In the genomic region with DNA sequence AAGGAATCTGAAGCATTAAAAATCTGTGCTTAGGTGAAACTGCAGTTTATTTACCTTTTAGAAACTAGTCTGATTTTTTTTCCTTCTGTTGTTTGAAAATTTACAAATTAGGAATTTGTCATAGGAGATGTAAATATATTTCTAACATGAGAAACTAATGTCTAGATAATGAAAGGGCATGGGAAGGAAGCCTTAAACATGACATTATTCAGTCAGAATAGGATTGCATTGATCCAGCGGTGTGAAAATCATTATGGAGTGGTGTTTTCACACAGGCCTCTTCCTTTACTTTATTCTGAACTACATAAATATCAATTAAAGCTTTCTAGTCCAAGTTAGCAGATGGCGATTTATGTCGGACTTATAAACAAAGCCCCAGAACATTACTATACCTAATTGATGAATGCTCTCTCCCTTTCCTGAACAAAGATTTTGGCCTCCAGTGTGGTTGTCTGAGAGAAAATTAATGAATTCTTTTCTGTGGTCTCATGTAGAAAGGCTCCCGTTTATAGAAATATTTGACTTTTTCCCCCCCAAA, we compare ENCODE assay signal across 24 cellular contexts.
"Had no signal": no experiment of that assay in that cellular context is flagged by ENCODE, and none has a peak within 500 bp of the region (broad histone marks: within the 10 kb centered on the region; RNA-seq: fewer than 3 reads in every experiment).

No MANE protein-coding gene starts in this region.

- H2AFZ ChIP-seq: hepatocyte had no signal

- H3K27me3 Mint-ChIP-seq: activated B cell treated with CpG ODN at 0.5 μM for 24 hours; activated CD8-positive, alpha-beta T cell treated with anti-CD3 and anti-CD28 coated beads for 36 hours; activated T-helper 17 cell treated with anti-CD3 and anti-CD28 coated beads, Interleukin-2, amount 50 U/mL, for 72 hours; stimulated activated naive B cell treated with anti-CD40 and anti-IgM and Interleukin-4, amounts not matched to agents 10 μg/mL and 1 μg/mL and 100 μg/mL, for 72 hours had no signal

- H3K9me3 ChIP-seq: gastroesophageal sphincter, ovary, prostate gland, stomach, thyroid gland, upper lobe of right lung had no signal

- H3K27ac ChIP-seq: gastroesophageal sphincter, ovary, prostate gland, thyroid gland, upper lobe of right lung had no signal

- H3K4me3 ChIP-seq: gastroesophageal sphincter, hepatocyte, ovary, prostate gland, stomach, thyroid gland, upper lobe of right lung had no signal

- H3K4me2 ChIP-seq: hepatocyte had no signal

- H3K4me3 Mint-ChIP-seq: activated B cell treated with CpG ODN at 0.5 μM for 24 hours; activated CD8-positive, alpha-beta T cell treated with anti-CD3 and anti-CD28 coated beads for 36 hours; activated T-cell treated with anti-CD3 and anti-CD28 coated beads, Interleukin-2, amount 50 U/mL, for 4 hours; activated T-helper 17 cell treated with anti-CD3 and anti-CD28 coated beads, Interleukin-2, amount 50 U/mL, for 72 hours; stimulated activated naive B cell treated with anti-CD40 and anti-IgM and Interleukin-4, amounts not matched to agents 10 μg/mL and 1 μg/mL and 100 μg/mL, for 72 hours had no signal

- ATAC-seq: activated CD8-positive, alpha-beta T cell treated with anti-CD3 and anti-CD28 coated beads for 36 hours; activated T-cell treated with anti-CD3 and anti-CD28 coated beads, Interleukin-2, amount 50 U/mL, for 4 hours; activated T-helper 17 cell treated with anti-CD3 and anti-CD28 coated beads, Interleukin-2, amount 50 U/mL, for 72 hours; gastroesophageal sphincter; left colon; stimulated activated naive B cell treated with anti-CD40 and anti-IgM and Interleukin-4, amounts not matched to agents 10 μg/mL and 1 μg/mL and 100 μg/mL, for 72 hours; upper lobe of right lung had no signal

- H3K36me3 ChIP-seq: gastroesophageal sphincter, ovary, prostate gland, stomach, thyroid gland had no signal

- H3K27me3 ChIP-seq: gastroesophageal sphincter, hepatocyte, ovary, stomach, thyroid gland, upper lobe of right lung had no signal

- H3K9me3 Mint-ChIP-seq: activated B cell treated with CpG ODN at 0.5 μM for 24 hours; activated CD8-positive, alpha-beta T cell treated with anti-CD3 and anti-CD28 coated beads for 36 hours; activated T-cell treated with anti-CD3 and anti-CD28 coated beads, Interleukin-2, amount 50 U/mL, for 4 hours; activated T-helper 17 cell treated with anti-CD3 and anti-CD28 coated beads, Interleukin-2, amount 50 U/mL, for 72 hours; naive B cell; stimulated activated naive B cell treated with anti-CD40 and anti-IgM and Interleukin-4, amounts not matched to agents 10 μg/mL and 1 μg/mL and 100 μg/mL, for 72 hours had no signal

- H3K36me3 Mint-ChIP-seq: naive B cell; stimulated activated naive B cell treated with anti-CD40 and anti-IgM and Interleukin-4, amounts not matched to agents 10 μg/mL and 1 μg/mL and 100 μg/mL, for 72 hours had no signal

- H3K4me1 Mint-ChIP-seq: activated B cell treated with CpG ODN at 0.5 μM for 24 hours; naive B cell; stimulated activated naive B cell treated with anti-CD40 and anti-IgM and Interleukin-4, amounts not matched to agents 10 μg/mL and 1 μg/mL and 100 μg/mL, for 72 hours had no signal

- H3K27ac Mint-ChIP-seq: activated B cell treated with CpG ODN at 0.5 μM for 24 hours; activated CD8-positive, alpha-beta T cell treated with anti-CD3 and anti-CD28 coated beads for 36 hours; activated T-helper 17 cell treated with anti-CD3 and anti-CD28 coated beads, Interleukin-2, amount 50 U/mL, for 72 hours; naive B cell; stimulated activated naive B cell treated with anti-CD40 and anti-IgM and Interleukin-4, amounts not matched to agents 10 μg/mL and 1 μg/mL and 100 μg/mL, for 72 hours had no signal

- DNase-seq: activated B cell treated with CpG ODN at 0.5 μM for 24 hours; activated CD4-positive, alpha-beta T cell treated with anti-CD3 and anti-CD28 coated beads, Interleukin-2, amount 50 U/mL, for 1 hour; activated CD8-positive, alpha-beta T cell treated with anti-CD3 and anti-CD28 coated beads for 36 hours; activated gamma-delta T cell treated with Interleukin-2 at 50 U/mL for 16 hours; activated naive CD4-positive, alpha-beta T cell treated with anti-CD3 and anti-CD28 coated beads, Interleukin-2, amount 50 U/mL, for 16 hours; activated T-cell treated with anti-CD3 and anti-CD28 coated beads, Interleukin-2, amount 50 U/mL, for 4 hours; amniotic stem cell; caudate nucleus; kidney; left colon; mammary epithelial cell; naive B cell; ovary; stimulated activated CD4-positive, alpha-beta T cell treated with anti-CD3 and anti-CD28 coated beads, Interleukin-15, amount 100 ng/mL, for 24 hours; stimulated activated CD4-positive, alpha-beta T cell treated with anti-CD3 and anti-CD28 coated beads, Interleukin-2, amount 100 ng/mL, for 24 hours; stimulated activated naive B cell treated with anti-CD40 and anti-IgM and Interleukin-4, amounts not matched to agents 10 μg/mL and 1 μg/mL and 100 μg/mL, for 72 hours; stomach; T-helper 2 cell; thyroid gland; upper lobe of right lung had no signal

- H3K4me1 ChIP-seq: prostate gland had no signal
